In the genomic region with DNA sequence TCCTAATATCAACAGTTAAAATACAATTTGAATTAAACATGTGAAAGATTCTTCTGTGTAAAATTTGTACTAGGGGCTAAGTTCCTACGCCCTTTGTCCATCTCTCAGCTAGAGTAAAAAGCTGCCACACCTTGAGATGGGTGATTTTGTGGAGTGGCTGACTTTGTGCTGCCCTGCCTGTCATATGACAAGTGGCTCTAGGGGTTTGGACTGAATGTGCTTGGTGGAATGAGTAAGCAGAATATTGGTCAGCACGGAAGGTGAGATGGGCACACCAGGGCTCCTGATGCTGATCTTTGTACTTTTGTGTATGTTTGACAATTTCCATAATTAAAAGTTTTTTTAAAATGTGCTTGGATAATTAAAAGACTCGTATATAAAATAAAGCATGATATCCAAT, we compare ENCODE assay signal across 1 cellular context.
TF ChIP-seq lines count a peak whose summit lies in the region.

No MANE protein-coding gene starts in this region.

TF ChIP-seq in GM12878, 131 proteins besides CTCF, POLR2A, EP300 and RAD21 (continued from another document):
- TF ChIP-seq, protein P1, sequence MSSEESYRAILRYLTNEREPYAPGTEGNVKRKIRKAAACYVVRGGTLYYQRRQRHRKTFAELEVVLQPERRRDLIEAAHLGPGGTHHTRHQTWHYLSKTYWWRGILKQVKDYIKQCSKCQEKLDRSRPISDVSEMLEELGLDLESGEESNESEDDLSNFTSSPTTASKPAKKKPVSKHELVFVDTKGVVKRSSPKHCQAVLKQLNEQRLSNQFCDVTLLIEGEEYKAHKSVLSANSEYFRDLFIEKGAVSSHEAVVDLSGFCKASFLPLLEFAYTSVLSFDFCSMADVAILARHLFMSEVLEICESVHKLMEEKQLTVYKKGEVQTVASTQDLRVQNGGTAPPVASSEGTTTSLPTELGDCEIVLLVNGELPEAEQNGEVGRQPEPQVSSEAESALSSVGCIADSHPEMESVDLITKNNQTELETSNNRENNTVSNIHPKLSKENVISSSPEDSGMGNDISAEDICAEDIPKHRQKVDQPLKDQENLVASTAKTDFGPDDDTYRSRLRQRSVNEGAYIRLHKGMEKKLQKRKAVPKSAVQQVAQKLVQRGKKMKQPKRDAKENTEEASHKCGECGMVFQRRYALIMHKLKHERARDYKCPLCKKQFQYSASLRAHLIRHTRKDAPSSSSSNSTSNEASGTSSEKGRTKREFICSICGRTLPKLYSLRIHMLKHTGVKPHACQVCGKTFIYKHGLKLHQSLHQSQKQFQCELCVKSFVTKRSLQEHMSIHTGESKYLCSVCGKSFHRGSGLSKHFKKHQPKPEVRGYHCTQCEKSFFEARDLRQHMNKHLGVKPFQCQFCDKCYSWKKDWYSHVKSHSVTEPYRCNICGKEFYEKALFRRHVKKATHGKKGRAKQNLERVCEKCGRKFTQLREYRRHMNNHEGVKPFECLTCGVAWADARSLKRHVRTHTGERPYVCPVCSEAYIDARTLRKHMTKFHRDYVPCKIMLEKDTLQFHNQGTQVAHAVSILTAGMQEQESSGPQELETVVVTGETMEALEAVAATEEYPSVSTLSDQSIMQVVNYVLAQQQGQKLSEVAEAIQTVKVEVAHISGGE (CRISPR knock-in tag; IDR thresholded peaks at IDR 0.05), result no peak
- TF ChIP-seq MXI1 (IDR thresholded peaks at IDR 0.05; ENCODE audit: low read depth, low read length) (no peak), CBFB (IDR thresholded peaks at IDR 0.05; ENCODE audit: low read depth) (no peak), NFYA (IDR thresholded peaks at IDR 0.05; ENCODE audit: borderline replicate concordance, low read depth, low read length) (no peak), MTA3 (IDR thresholded peaks at IDR 0.05; ENCODE audit: borderline replicate concordance, low read length) (no peak), DPF2 (IDR thresholded peaks at IDR 0.05) (no peak), JUNB (IDR thresholded peaks at IDR 0.05) (no peak), NBN (IDR thresholded peaks at IDR 0.05) (no peak), BMI1 (IDR thresholded peaks at IDR 0.05; ENCODE audit: borderline replicate concordance) (no peak), NFIC (IDR thresholded peaks at IDR 0.05; ENCODE audit: low read depth, low read length) (no peak), SMC3 (IDR thresholded peaks at IDR 0.05; ENCODE audit: borderline replicate concordance, low read length) (no peak), CREB1 (IDR thresholded peaks at IDR 0.05; ENCODE audit: low read depth) (no peak)
- TF ChIP-seq, protein P2, sequence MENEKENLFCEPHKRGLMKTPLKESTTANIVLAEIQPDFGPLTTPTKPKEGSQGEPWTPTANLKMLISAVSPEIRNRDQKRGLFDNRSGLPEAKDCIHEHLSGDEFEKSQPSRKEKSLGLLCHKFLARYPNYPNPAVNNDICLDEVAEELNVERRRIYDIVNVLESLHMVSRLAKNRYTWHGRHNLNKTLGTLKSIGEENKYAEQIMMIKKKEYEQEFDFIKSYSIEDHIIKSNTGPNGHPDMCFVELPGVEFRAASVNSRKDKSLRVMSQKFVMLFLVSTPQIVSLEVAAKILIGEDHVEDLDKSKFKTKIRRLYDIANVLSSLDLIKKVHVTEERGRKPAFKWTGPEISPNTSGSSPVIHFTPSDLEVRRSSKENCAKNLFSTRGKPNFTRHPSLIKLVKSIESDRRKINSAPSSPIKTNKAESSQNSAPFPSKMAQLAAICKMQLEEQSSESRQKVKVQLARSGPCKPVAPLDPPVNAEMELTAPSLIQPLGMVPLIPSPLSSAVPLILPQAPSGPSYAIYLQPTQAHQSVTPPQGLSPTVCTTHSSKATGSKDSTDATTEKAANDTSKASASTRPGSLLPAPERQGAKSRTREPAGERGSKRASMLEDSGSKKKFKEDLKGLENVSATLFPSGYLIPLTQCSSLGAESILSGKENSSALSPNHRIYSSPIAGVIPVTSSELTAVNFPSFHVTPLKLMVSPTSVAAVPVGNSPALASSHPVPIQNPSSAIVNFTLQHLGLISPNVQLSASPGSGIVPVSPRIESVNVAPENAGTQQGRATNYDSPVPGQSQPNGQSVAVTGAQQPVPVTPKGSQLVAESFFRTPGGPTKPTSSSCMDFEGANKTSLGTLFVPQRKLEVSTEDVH (IDR thresholded peaks at IDR 0.05; ENCODE audit: low read depth, partially characterized antibody), result no peak
- TF ChIP-seq, protein P3, sequence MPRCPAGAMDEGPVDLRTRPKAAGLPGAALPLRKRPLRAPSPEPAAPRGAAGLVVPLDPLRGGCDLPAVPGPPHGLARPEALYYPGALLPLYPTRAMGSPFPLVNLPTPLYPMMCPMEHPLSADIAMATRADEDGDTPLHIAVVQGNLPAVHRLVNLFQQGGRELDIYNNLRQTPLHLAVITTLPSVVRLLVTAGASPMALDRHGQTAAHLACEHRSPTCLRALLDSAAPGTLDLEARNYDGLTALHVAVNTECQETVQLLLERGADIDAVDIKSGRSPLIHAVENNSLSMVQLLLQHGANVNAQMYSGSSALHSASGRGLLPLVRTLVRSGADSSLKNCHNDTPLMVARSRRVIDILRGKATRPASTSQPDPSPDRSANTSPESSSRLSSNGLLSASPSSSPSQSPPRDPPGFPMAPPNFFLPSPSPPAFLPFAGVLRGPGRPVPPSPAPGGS (IDR thresholded peaks at IDR 0.05; ENCODE audit: borderline replicate concordance, insufficient read depth, low read depth, low read length, poor library complexity, severe bottlenecking), result no peak
